ENCODE assay signal across 1 cellular context in the genomic region with DNA sequence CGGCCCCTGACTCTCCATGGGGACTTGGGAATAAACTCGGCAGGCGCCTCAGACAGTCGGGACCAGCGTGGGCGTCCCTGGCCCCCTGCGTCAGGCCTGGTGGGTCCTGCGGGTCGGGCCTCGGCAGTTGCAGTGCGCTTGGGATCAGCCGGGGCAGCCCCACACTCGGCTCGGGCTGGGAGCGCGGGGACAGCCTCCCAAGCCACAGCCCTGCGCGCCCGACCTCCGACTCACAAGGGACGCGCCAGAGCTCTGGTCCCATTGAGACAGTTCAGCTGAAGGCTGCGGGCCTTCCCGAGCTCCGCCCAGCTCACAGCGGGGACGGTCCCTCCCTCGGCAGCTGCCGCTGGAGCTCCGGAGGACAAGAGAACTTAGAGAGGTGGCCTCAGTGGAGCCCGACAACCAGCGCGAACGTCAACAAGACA.
TF ChIP-seq lines count a peak whose summit lies in the region.

No MANE protein-coding gene starts in this region.

TF ChIP-seq in IMR-90, 13 proteins besides CTCF, POLR2A, EP300 and RAD21:
- no peak for TF ChIP-seq RCOR1 (IDR thresholded peaks at IDR 0.05; ENCODE audit: insufficient replicate concordance, low read length)
- TF ChIP-seq BHLHE40 (IDR thresholded peaks at IDR 0.05; ENCODE audit: low read depth, low read length): no peak
- TF ChIP-seq SMC3 (IDR thresholded peaks at IDR 0.05; ENCODE audit: low read depth, low read length): no peak
- no peak for TF ChIP-seq RFX5 (IDR thresholded peaks at IDR 0.05; ENCODE audit: low read depth, low read length)
- TF ChIP-seq CHD1 (IDR thresholded peaks at IDR 0.05; ENCODE audit: low read depth, low read length): no peak
- TF ChIP-seq, protein P1, sequence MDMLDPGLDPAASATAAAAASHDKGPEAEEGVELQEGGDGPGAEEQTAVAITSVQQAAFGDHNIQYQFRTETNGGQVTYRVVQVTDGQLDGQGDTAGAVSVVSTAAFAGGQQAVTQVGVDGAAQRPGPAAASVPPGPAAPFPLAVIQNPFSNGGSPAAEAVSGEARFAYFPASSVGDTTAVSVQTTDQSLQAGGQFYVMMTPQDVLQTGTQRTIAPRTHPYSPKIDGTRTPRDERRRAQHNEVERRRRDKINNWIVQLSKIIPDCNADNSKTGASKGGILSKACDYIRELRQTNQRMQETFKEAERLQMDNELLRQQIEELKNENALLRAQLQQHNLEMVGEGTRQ (IDR thresholded peaks at IDR 0.05; ENCODE audit: low read depth, low read length): no peak
- TF ChIP-seq CEBPB (IDR thresholded peaks at IDR 0.05; ENCODE audit: low read depth, low read length): no peak
- TF ChIP-seq MAZ (IDR thresholded peaks at IDR 0.05; ENCODE audit: borderline replicate concordance, low read depth, low read length): no peak
- TF ChIP-seq, protein P2, sequence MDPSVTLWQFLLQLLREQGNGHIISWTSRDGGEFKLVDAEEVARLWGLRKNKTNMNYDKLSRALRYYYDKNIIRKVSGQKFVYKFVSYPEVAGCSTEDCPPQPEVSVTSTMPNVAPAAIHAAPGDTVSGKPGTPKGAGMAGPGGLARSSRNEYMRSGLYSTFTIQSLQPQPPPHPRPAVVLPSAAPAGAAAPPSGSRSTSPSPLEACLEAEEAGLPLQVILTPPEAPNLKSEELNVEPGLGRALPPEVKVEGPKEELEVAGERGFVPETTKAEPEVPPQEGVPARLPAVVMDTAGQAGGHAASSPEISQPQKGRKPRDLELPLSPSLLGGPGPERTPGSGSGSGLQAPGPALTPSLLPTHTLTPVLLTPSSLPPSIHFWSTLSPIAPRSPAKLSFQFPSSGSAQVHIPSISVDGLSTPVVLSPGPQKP (IDR thresholded peaks at IDR 0.05; ENCODE audit: borderline replicate concordance, low read depth, low read length): no peak
- no peak for TF ChIP-seq MXI1 (IDR thresholded peaks at IDR 0.05; ENCODE audit: borderline replicate concordance, low read depth, low read length)
- no peak for TF ChIP-seq MAFK (IDR thresholded peaks at IDR 0.05; ENCODE audit: low read depth, low read length)
- TF ChIP-seq NFE2L2 (IDR thresholded peaks at IDR 0.05; ENCODE audit: low read depth, low read length): no peak
- TF ChIP-seq FOS (IDR thresholded peaks at IDR 0.05; ENCODE audit: low read depth, low read length): no peak
